ENCODE assay signal across 9 cellular contexts in the genomic region with DNA sequence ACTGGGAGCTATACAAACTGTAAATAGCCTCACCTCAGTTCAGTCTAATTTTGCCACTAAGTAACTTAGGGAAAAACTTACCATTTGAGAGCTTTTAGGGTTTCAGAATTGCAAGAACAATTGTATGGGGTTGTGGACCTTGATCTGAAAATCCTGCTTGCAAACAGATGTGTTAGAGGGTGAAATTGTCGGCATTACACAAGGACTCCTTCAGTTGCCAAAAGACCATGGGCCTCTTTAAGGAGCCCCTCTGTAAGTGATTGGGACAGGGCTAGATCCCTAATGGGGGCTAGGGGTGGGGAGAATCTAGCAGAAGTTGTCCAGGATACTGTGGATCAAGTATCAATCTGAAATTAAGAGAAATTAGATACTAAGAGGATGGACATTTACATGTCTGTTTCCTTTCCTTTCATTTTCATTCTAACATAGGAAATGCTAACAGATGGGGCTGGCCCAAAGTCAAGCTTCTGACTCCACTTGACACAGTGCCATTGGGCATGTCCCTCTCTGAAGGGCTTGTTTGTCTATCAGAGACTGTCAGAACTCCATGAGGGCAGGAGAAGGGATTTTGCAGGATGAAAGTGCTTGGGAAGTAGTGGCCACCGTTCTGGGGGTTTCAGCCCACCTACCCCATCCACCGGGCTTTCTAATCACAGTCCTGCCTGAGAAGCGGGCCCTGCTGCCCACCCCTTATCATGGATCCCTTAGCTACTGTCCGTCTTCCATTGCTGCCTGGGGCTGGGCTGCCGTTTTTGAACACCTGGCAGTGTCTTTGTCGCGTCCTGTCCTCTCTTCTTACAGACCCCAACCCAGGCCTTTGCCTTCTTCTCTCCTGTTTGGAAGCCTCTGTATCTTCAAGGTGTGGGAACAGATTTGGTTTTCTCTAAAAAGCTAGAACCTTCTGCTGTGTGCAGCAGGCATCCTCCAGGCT. TPM values are rescaled to one million over a fixed set of nuclear protein-coding genes. Genes with fewer than 3 reads are reported as not detected.
DNase-seq lines count a peak whose midpoint lies in the region; ATAC-seq, FAIRE-seq and TF ChIP-seq lines count a peak whose summit lies in the region.
"Had no signal": no experiment of that assay in that cellular context is flagged by ENCODE, and none has a peak within 500 bp of the region (broad histone marks: within the 10 kb centered on the region; RNA-seq: fewer than 3 reads in every experiment).

No MANE protein-coding gene starts in this region.

- peak overlapping the region; percentile 77 for H2AFZ ChIP-seq in keratinocyte (ENCODE audit: control insufficient read depth, low read length)
- no peak overlapping the region for H2AFZ ChIP-seq in PC-9

- no peaks in the 10 kb centered on the region for H3K79me2 ChIP-seq in keratinocyte (ENCODE audit: control insufficient read depth, insufficient read depth, low read length)
- H3K79me2 ChIP-seq in PC-9 (ENCODE audit: low read depth) = no peaks in the 10 kb centered on the region

- H3F3A ChIP-seq in PC-9 (ENCODE audit: insufficient read depth, low read depth) = no peaks in the 10 kb centered on the region

- peak overlapping the region; percentile 33 for H3K9ac ChIP-seq in keratinocyte (ENCODE audit: control insufficient read depth, extremely low read depth, insufficient read depth, low read length)

- H3K4me2 ChIP-seq in keratinocyte (ENCODE audit: control insufficient read depth, extremely low read depth, insufficient read depth, low read depth, low read length) = peak overlapping the region; percentile 80
- no peak overlapping the region for H3K4me2 ChIP-seq in PC-9

- no peak for TF ChIP-seq CTCF in cardiac fibroblast (IDR thresholded peaks at IDR 0.05; ENCODE audit: low read depth, low read length)
- TF ChIP-seq CTCF in keratinocyte (optimal IDR thresholded peaks at IDR 0.05 in 1 of 3, IDR thresholded peaks at IDR 0.05 in 1 of 3, conservative IDR thresholded peaks at IDR 0.05 in 1 of 3; ENCODE audit: extremely low read depth in 1 of 3, insufficient read depth in 2 of 3, low read length in 3 of 3) = no peak
- no peak for TF ChIP-seq CTCF in PC-9 (conservative IDR thresholded peaks at IDR 0.05)

- H4K20me1 ChIP-seq in keratinocyte (ENCODE audit: control insufficient read depth, extremely low read depth, insufficient read depth, low read length) (no peaks in the 10 kb centered on the region), PC-9 (ENCODE audit: insufficient read depth) (no peaks in the 10 kb centered on the region)

- POLR2A ChIA-PET in PC-9 (lab: Charles Lee; ENCODE audit: unreplicated experiment) = no interaction called here

- BruUV-seq in PC-9 (replicated peaks; lab: Mats Ljungman, UMichigan) = no TSS peak

- FAIRE-seq in keratinocyte (lab: Jason Lieb, UNC) = no peak

- no peaks in the 10 kb centered on the region for H3K9me2 ChIP-seq in PC-9 (ENCODE audit: insufficient read depth)

- H3K27me3 ChIP-seq in keratinocyte (ENCODE audit: control insufficient read depth, extremely low read depth, insufficient read depth, low read length) (no peaks in the 10 kb centered on the region), PC-9 (ENCODE audit: insufficient read depth, low read depth) (peaks cover 51% of the 10 kb centered on the region)

- intact Hi-C loops in PC-9 (cut with micrococcal nuclease; ENCODE audit: unreplicated experiment) = no loop called here

- H3K4me3 ChIP-seq in cardiac fibroblast (replicated peaks in 1 of 2; ENCODE audit: low read depth in 2 of 2, low read length in 2 of 2) = peak overlapping the region in 1 of 2 donors; percentile 16
- peak overlapping the region in 1 of 3 experiments; percentile 12 for H3K4me3 ChIP-seq in keratinocyte (ENCODE audit: control insufficient read depth in 2 of 3, extremely low read depth in 1 of 3, insufficient read depth in 2 of 3, low read depth in 1 of 3, low read length in 3 of 3)
- H3K4me3 ChIP-seq in PC-9 = no peak overlapping the region

- dilution Hi-C loops in keratinocyte (cut with MboI; ENCODE audit: extremely low pct_ligation_motif_present, low sequenced_read_pairs) = no loop called here

- H3K27ac ChIP-seq in keratinocyte (ENCODE audit: control insufficient read depth, insufficient read depth, low read length) (peak overlapping the region; percentile 27), substantia nigra (ENCODE audit: low read depth, low read length, poor library complexity, severe bottlenecking) (no peak overlapping the region), PC-9 (no peak overlapping the region)

- H3K36me3 ChIP-seq in keratinocyte (ENCODE audit: control insufficient read depth in 2 of 2, extremely low read depth in 1 of 2, insufficient read depth in 2 of 2, low read length in 2 of 2) = no peaks in the 10 kb centered on the region
- no peaks in the 10 kb centered on the region for H3K36me3 ChIP-seq in PC-9 (ENCODE audit: low read depth)

- H3K4me1 ChIP-seq in keratinocyte (ENCODE audit: control insufficient read depth, extremely low read depth, insufficient read depth, low read length) (peaks cover 17% of the 10 kb centered on the region), PC-9 (replicated peaks; ENCODE audit: insufficient read depth) (no peaks in the 10 kb centered on the region)

- CTCF ChIA-PET in PC-9 (lab: Charles Lee) = no interaction called here

- DNase-seq in M059J (ENCODE audit: low read depth) (peak; percentile 54), cardiac fibroblast (ENCODE audit: low read depth in 2 of 2) (peak; percentile 78), keratinocyte (ENCODE audit: low read depth, low spot score) (peak; percentile 5), substantia nigra (lab: John Stamatoyannopoulos, UW) (peak in 36 of 49 donors; percentile 6 to 86 (median 40)), PC-9 (no peak), NK-92 (lab: John Stamatoyannopoulos, UW; ENCODE audit: unreplicated experiment) (no peak)
- no peak for DNase-seq in NK-92 treated with Interleukin-12 subunit alpha and Interleukin-12 subunit beta, amount 100 ng/mL, for 24 hours (lab: John Stamatoyannopoulos, UW)

- no peaks in the 10 kb centered on the region for H3K9me3 ChIP-seq in keratinocyte (ENCODE audit: control insufficient read depth, low read depth, low read length)
- no peaks in the 10 kb centered on the region for H3K9me3 ChIP-seq in PC-9 (ENCODE audit: insufficient read depth, low read depth)

- peaks cover 3% of the 10 kb centered on the region for H3K9me1 ChIP-seq in keratinocyte (ENCODE audit: control insufficient read depth, extremely low read depth, insufficient read depth, low read length)

- ATAC-seq in HG02885 (IDR thresholded peaks at IDR 0.05; ENCODE audit: poor library complexity, unreplicated experiment) = no peak

RNA-seq across cellular contexts. Expression of gene STUM, which starts 54.7 kb away (rescaled TPM):
- total RNA-seq in M059J (2014; rRNA removed; shearing (Covaris generic)) = not detected in 2 replicates
- 0.01 TPM in 1 of 3 replicates, not detected in the others for polyA plus RNA-seq in keratinocyte
- not detected for polyA plus RNA-seq in keratinocyte (2011; ENCODE audit: low read depth)
- polyA plus RNA-seq in keratinocyte (2011; cell fraction: cytosol; rRNA removed) = not detected in 2 replicates
- polyA plus RNA-seq in keratinocyte (2011; cell fraction: nucleus; rRNA removed) = not detected in 2 replicates
- not detected in 2 replicates for polyA plus RNA-seq in keratinocyte (2012; ENCODE audit: low replicate concordance)
- polyA minus RNA-seq in keratinocyte = 0.03 TPM in 1 of 3 replicates, not detected in the others
- not detected for polyA minus RNA-seq in keratinocyte (2011; cell fraction: cytosol; rRNA and poly(A)+ RNA removed)
- polyA minus RNA-seq in keratinocyte (2011; cell fraction: nucleus; rRNA and poly(A)+ RNA removed) = not detected in 2 replicates
- not detected in 2 replicates for total RNA-seq in PC-9 (2021)
- total RNA-seq: T-helper 1 cell treated with Interleukin-12 subunit alpha and Interleukin-12 subunit beta and Interleukin-4 antibody, amounts not matched to agents 30 ng/mL and 1 ng/mL, for 36 hours had no signal

Comparison
In these comparisons a context has a peak if more than half of its experiments do, and no peak if none do; other contexts are left out.
1. DNase-seq: peak in M059J (single experiment), cardiac fibroblast (2 of 2), keratinocyte (single experiment) and substantia nigra (36 of 49); none in PC-9 (0 of 2), NK-92 (single experiment) and NK-92 treated with Interleukin-12 subunit alpha and Interleukin-12 subunit beta, amount 100 ng/mL, for 24 hours (single experiment).